9 cellular contexts compared by ENCODE assay signal in genomic region chr13:44759723-44760360, GRCh38.
DNase-seq lines count a peak whose midpoint lies in the region; ATAC-seq and TF ChIP-seq lines count a peak whose summit lies in the region.
"Had no signal": no experiment of that assay in that cellular context is flagged by ENCODE, and none has a peak within 500 bp of the region (broad histone marks: within the 10 kb centered on the region; RNA-seq: fewer than 3 reads in every experiment).

No MANE protein-coding gene starts in this region.

- DNase-seq in LNCaP clone FGC (ENCODE audit: low read depth) = peak; percentile 85
- peak; percentile 89 for DNase-seq in NCI-H748 treated with DMSO at 0.1 percent for 48 hours (lab: John Stamatoyannopoulos, UW)
- DNase-seq in foreskin keratinocyte = peak in 1 of 2 donors; percentile 78
- DNase-seq in midbrain (lab: John Stamatoyannopoulos, UW) = no peak
- no peak for DNase-seq in stimulated activated naive CD8-positive, alpha-beta T cell treated with anti-CD3 and anti-CD28 coated beads, Interleukin-15, Interleukin-2, amounts not matched to agents 100 U/mL and 50 U/mL, for 24 hours
- no peak for DNase-seq in EL
- DNase-seq: dermis blood vessel endothelial cell had no signal

- H3K9me3 ChIP-seq in skeletal muscle tissue (ENCODE audit: control insufficient read depth in 3 of 3, low read length in 3 of 3) = no peaks in the 10 kb centered on the region

- ATAC-seq in foreskin keratinocyte (peak; percentile 8), HG03108 (IDR thresholded peaks at IDR 0.05; ENCODE audit: unreplicated experiment) (no peak)
- no peak for ATAC-seq in stimulated activated naive CD8-positive, alpha-beta T cell treated with anti-CD3 and anti-CD28 coated beads, Interleukin-15, Interleukin-2, amounts not matched to agents 100 U/mL and 50 U/mL, for 24 hours

- H3K27me3 ChIP-seq in foreskin keratinocyte (no peaks in the 10 kb centered on the region), skeletal muscle tissue (ENCODE audit: control insufficient read depth in 3 of 3, insufficient read depth in 3 of 3, low read length in 3 of 3) (no peaks in the 10 kb centered on the region)

- H3K9ac ChIP-seq in skeletal muscle tissue (ENCODE audit: low read depth in 1 of 3, low read length in 3 of 3) = peak overlapping the region; percentile 66 to 73 (median 71)

- peaks cover 41% of the 10 kb centered on the region for H3K4me1 ChIP-seq in foreskin keratinocyte
- peaks cover 28 to 44% (median 42%) of the 10 kb centered on the region in 3 donors for H3K4me1 ChIP-seq in skeletal muscle tissue (ENCODE audit: control insufficient read depth in 3 of 3, insufficient read depth in 3 of 3, low read length in 3 of 3)

- no peak for TF ChIP-seq CTCF in LNCaP clone FGC (IDR thresholded peaks at IDR 0.05; ENCODE audit: control insufficient read depth, extremely low read depth, insufficient read depth)
- TF ChIP-seq CTCF in foreskin keratinocyte (conservative IDR thresholded peaks at IDR 0.05) = no peak

- H3K4me3 ChIP-seq in LNCaP clone FGC (ENCODE audit: low read depth, low read length) (no peak overlapping the region), skeletal muscle tissue (ENCODE audit: low read length in 3 of 3) (no peak overlapping the region)

- H3K27ac ChIP-seq in foreskin keratinocyte (peak overlapping the region; percentile 77), skeletal muscle tissue (ENCODE audit: low read depth, low read length) (peak overlapping the region; percentile 94)

- H3K36me3 ChIP-seq in skeletal muscle tissue (ENCODE audit: control insufficient read depth in 3 of 3, insufficient read depth in 3 of 3, low read length in 3 of 3) = no peaks in the 10 kb centered on the region

Comparison
In these comparisons a context has a peak if more than half of its experiments do, and no peak if none do; other contexts are left out.
1. DNase-seq: peak in LNCaP clone FGC (single experiment) and NCI-H748 treated with DMSO at 0.1 percent for 48 hours (single experiment); none in midbrain (single experiment), stimulated activated naive CD8-positive, alpha-beta T cell treated with anti-CD3 and anti-CD28 coated beads, Interleukin-15, Interleukin-2, amounts not matched to agents 100 U/mL and 50 U/mL, for 24 hours (single experiment) and EL (single experiment).